In genomic region chr11:86256608-86257007, GRCh38 we compare ENCODE assay signal across 29 cellular contexts.
"Had no signal": no experiment of that assay in that cellular context is flagged by ENCODE, and none has a peak within 500 bp of the region (broad histone marks: within the 10 kb centered on the region; RNA-seq: fewer than 3 reads in every experiment).

No MANE protein-coding gene starts in this region.

- H3K27me3 Mint-ChIP-seq: activated naive CD4-positive, alpha-beta T cell treated with anti-CD3 and anti-CD28 coated beads, Interleukin-2, amount 50 U/mL, for 24 hours; brain; naive B cell; stimulated activated naive B cell treated with anti-CD40 and anti-IgM and Interleukin-4, amounts not matched to agents 10 μg/mL and 1 μg/mL and 100 μg/mL, for 72 hours had no signal

- H3K27ac Mint-ChIP-seq: activated naive CD4-positive, alpha-beta T cell treated with anti-CD3 and anti-CD28 coated beads, Interleukin-2, amount 50 U/mL, for 24 hours; brain; stimulated activated naive B cell treated with anti-CD40 and anti-IgM and Interleukin-4, amounts not matched to agents 10 μg/mL and 1 μg/mL and 100 μg/mL, for 72 hours had no signal

- H3K27ac ChIP-seq: ascending aorta, cardiac muscle cell, colonic mucosa, gastroesophageal sphincter, hepatocyte, left ventricle myocardium inferior, pancreas, prostate gland, skin epidermis, stomach, suprapubic skin, tibial artery had no signal

- DNase-seq: activated CD4-positive, CD25-positive, alpha-beta regulatory T cell treated with anti-CD3 and anti-CD28 coated beads, Interleukin-2, amount 50 U/mL, for 72 hours; activated CD8-positive, alpha-beta memory T cell treated with anti-CD3 and anti-CD28 coated beads, Interleukin-2, amount 50 U/mL, for 48 hours; activated gamma-delta T cell treated with Interleukin-2 at 50 U/mL for 16 hours; cerebellar nuclear complex; colonic mucosa; effector memory CD4-positive, alpha-beta T cell; erythroblast; islet precursor cell; left ventricle myocardium inferior; naive B cell; nucleus accumbens; pancreas; retina; stimulated activated CD4-positive, alpha-beta T cell treated with anti-CD3 and anti-CD28 coated beads, Interleukin-12 subunit alpha, Interleukin-12 subunit beta, amount 100 ng/mL, for 4 hours; stimulated activated CD4-positive, alpha-beta T cell treated with anti-CD3 and anti-CD28 coated beads, Interleukin-4, amount 100 ng/mL, for 1 hour; stimulated activated naive B cell treated with anti-CD40 and anti-IgM and Interleukin-4, amounts not matched to agents 10 μg/mL and 1 μg/mL and 100 μg/mL, for 72 hours; stomach; tibial artery had no signal

- H3K9me3 ChIP-seq: ascending aorta, colonic mucosa, gastroesophageal sphincter, left ventricle myocardium inferior, pancreas, prostate gland, stomach, suprapubic skin, tibial artery had no signal

- H3K4me3 Mint-ChIP-seq: activated naive CD4-positive, alpha-beta T cell treated with anti-CD3 and anti-CD28 coated beads, Interleukin-2, amount 50 U/mL, for 24 hours; brain; naive B cell; stimulated activated naive B cell treated with anti-CD40 and anti-IgM and Interleukin-4, amounts not matched to agents 10 μg/mL and 1 μg/mL and 100 μg/mL, for 72 hours had no signal

- H3K9me3 Mint-ChIP-seq: activated naive CD4-positive, alpha-beta T cell treated with anti-CD3 and anti-CD28 coated beads, Interleukin-2, amount 50 U/mL, for 24 hours; brain; naive B cell; stimulated activated naive B cell treated with anti-CD40 and anti-IgM and Interleukin-4, amounts not matched to agents 10 μg/mL and 1 μg/mL and 100 μg/mL, for 72 hours had no signal

- H3K4me1 ChIP-seq: ascending aorta, colonic mucosa, gastroesophageal sphincter, prostate gland, suprapubic skin had no signal

- H3K27me3 ChIP-seq: ascending aorta, cardiac muscle cell, colonic mucosa, gastroesophageal sphincter, hepatocyte, pancreas, stomach, suprapubic skin, tibial artery had no signal

- H3K36me3 ChIP-seq: colonic mucosa, prostate gland had no signal

- H3K4me3 ChIP-seq: ascending aorta, cardiac muscle cell, colonic mucosa, gastroesophageal sphincter, hepatocyte, left ventricle myocardium inferior, lung, pancreas, prostate gland, skin epidermis, stomach, suprapubic skin, tibial artery had no signal

- H3K36me3 Mint-ChIP-seq: naive B cell had no signal

- ATAC-seq: gastroesophageal sphincter, pancreas, sciatic nerve had no signal
